ENCODE assay signal across 10 cellular contexts in the genomic region with DNA sequence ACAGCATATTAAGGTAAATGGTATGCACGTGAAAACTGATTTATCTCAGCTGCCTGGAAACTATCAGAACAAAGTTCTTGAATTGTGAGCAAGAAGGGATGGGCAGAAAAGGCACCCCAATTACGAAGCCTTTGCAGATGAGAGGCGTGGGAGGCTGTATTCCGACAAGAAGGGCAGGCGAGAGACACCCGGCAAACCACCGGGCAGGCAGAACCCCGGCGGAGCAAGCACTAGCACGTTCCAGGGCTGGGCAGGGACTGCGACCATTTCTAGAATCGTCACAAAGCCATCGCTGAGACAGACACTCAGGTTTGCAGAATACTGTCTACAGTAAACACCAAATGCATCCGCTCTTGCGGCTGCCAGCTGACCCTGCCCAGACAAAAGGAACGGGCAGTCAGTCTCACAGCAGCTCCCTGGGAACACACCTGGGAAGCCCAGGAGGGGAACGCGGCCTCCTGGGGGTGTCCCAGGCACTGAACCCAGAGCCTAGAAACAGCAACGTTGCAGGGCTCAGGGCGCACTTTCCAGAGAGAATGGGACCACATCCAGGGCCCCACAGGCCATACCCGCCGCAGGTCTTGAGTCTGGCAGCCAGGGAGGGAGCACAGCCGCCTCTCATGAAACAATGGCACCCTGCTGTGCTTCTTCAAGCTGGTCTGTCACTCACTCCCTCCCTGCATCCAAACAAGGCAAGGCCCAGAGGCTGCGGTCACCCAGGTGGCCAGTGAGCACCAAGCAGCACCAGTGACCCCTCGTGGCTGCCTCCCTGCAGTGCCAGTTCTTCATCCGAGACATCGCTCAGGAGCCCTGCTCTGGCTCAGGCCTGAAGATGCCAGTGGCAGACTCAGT.
DNase-seq lines count a peak whose midpoint lies in the region; ATAC-seq and TF ChIP-seq lines count a peak whose summit lies in the region.
"Had no signal": no experiment of that assay in that cellular context is flagged by ENCODE, and none has a peak within 500 bp of the region (broad histone marks: within the 10 kb centered on the region; RNA-seq: fewer than 3 reads in every experiment).

No MANE protein-coding gene starts in this region.

- H2AFZ ChIP-seq in neuron (ENCODE audit: low read depth, low read length) = no peak overlapping the region

- no peaks in the 10 kb centered on the region for H3K36me3 ChIP-seq in neuron (ENCODE audit: insufficient read depth, low read length)
- no peaks in the 10 kb centered on the region for H3K36me3 ChIP-seq in colonic mucosa
- H3K36me3 ChIP-seq: cardiac muscle cell had no signal

- H3K9me3 ChIP-seq in neuron (ENCODE audit: low read length) (no peaks in the 10 kb centered on the region), colonic mucosa (no peaks in the 10 kb centered on the region)

- H3K27ac ChIP-seq in colonic mucosa = no peak overlapping the region
- H3K27ac ChIP-seq: cardiac muscle cell had no signal

- no peak overlapping the region for H3K9ac ChIP-seq in colonic mucosa (ENCODE audit: low read depth in 2 of 2, low read length in 2 of 2)

- TF ChIP-seq CTCF in colonic mucosa (IDR thresholded peaks at IDR 0.05) = no peak

- H3K27me3 ChIP-seq in neuron (ENCODE audit: insufficient read depth, low read length) = no peaks in the 10 kb centered on the region
- no peaks in the 10 kb centered on the region for H3K27me3 ChIP-seq in colonic mucosa
- H3K27me3 ChIP-seq: cardiac muscle cell had no signal

- intact Hi-C loops in colonic mucosa (cut with DNase I) = no loop called here

- ATAC-seq in HG03354 (IDR thresholded peaks at IDR 0.05; ENCODE audit: poor library complexity, severe bottlenecking, unreplicated experiment) = no peak
- ATAC-seq in HG03439 (IDR thresholded peaks at IDR 0.05; ENCODE audit: unreplicated experiment) = no peak
- no peak for ATAC-seq in GM21381 (IDR thresholded peaks at IDR 0.05; ENCODE audit: unreplicated experiment)

- H3K4me1 ChIP-seq in neuron (ENCODE audit: insufficient read depth, low read length) = peaks cover 20% of the 10 kb centered on the region
- no peaks in the 10 kb centered on the region for H3K4me1 ChIP-seq in colonic mucosa

- peak; percentile 64 for DNase-seq in H4 (ENCODE audit: low spot score)
- DNase-seq in NCI-H2196 (lab: John Stamatoyannopoulos, UW; ENCODE audit: unreplicated experiment) = peak; percentile 70
- peak; percentile 93 for DNase-seq in ecto neural progenitor cell (ENCODE audit: low spot score)
- DNase-seq in colonic mucosa = no peak
- DNase-seq: activated B cell treated with CpG ODN at 0.5 μM for 24 hours had no signal

- peak overlapping the region; percentile 2 for H3K4me3 ChIP-seq in neuron (ENCODE audit: low read length)
- H3K4me3 ChIP-seq in colonic mucosa = no peak overlapping the region
- H3K4me3 ChIP-seq: cardiac muscle cell had no signal
